Comparison of ENCODE assay signal across 9 cellular contexts in genomic region chr19:16825312-16826168, GRCh38. TPM values are rescaled to one million over a fixed set of nuclear protein-coding genes. Genes with fewer than 3 reads are reported as not detected.
DNase-seq lines count a peak whose midpoint lies in the region; ATAC-seq, FAIRE-seq and TF ChIP-seq lines count a peak whose summit lies in the region.
"Had no signal": no experiment of that assay in that cellular context is flagged by ENCODE, and none has a peak within 500 bp of the region (broad histone marks: within the 10 kb centered on the region; RNA-seq: fewer than 3 reads in every experiment).

No MANE protein-coding gene starts in this region.

- no peaks in the 10 kb centered on the region for H3K9me3 Mint-ChIP-seq in immature natural killer cell

- no peak overlapping the region for H3K27ac Mint-ChIP-seq in immature natural killer cell

- no peak for TF ChIP-seq CTCF in coronary artery (IDR thresholded peaks at IDR 0.05)
- TF ChIP-seq CTCF in lower lobe of right lung (IDR thresholded peaks at IDR 0.05): no peak
- TF ChIP-seq CTCF in tibial nerve (IDR thresholded peaks at IDR 0.05): no peak

- H3K27me3 Mint-ChIP-seq in immature natural killer cell (ENCODE audit: low read depth in 3 of 3): peaks cover 9 to 19% (median 15%) of the 10 kb centered on the region in 3 donors

- H3K36me3 ChIP-seq in lower lobe of right lung (no peaks in the 10 kb centered on the region), tibial nerve (no peaks in the 10 kb centered on the region)

- H3K4me1 Mint-ChIP-seq in immature natural killer cell: peaks cover 14 to 21% of the 10 kb centered on the region in 2 donors

- H3K27me3 ChIP-seq in lower lobe of right lung (ENCODE audit: low read depth) (no peaks in the 10 kb centered on the region), tibial nerve (no peaks in the 10 kb centered on the region)

- peak overlapping the region; percentile 70 for H3K4me3 ChIP-seq in coronary artery
- peak overlapping the region; percentile 51 for H3K4me3 ChIP-seq in lower lobe of right lung
- peak overlapping the region; percentile 24 to 53 (median 32) for H3K4me3 ChIP-seq in tibial nerve

- TF ChIP-seq POLR2A in tibial nerve (IDR thresholded peaks at IDR 0.05) (no peak), GM12891 (IDR thresholded peaks at IDR 0.05; ENCODE audit: low read depth, low read length) (no peak)

- no peak for FAIRE-seq in GM12891 (lab: Jason Lieb, UNC)
- FAIRE-seq: TTC549 had no signal

- DNase-seq in G401 (ENCODE audit: low spot score): peak; percentile 66
- peak; percentile 80 for DNase-seq in NCI-H69 (lab: John Stamatoyannopoulos, UW)
- no peak for DNase-seq in coronary artery (ENCODE audit: low spot score)
- no peak for DNase-seq in lower lobe of right lung
- peak; percentile 28 to 73 for DNase-seq in tibial nerve (ENCODE audit: low spot score in 2 of 2)
- DNase-seq in immature natural killer cell: no peak
- no peak for DNase-seq in GM12891 (ENCODE audit: insufficient read length, low spot score)

- H3K36me3 Mint-ChIP-seq in immature natural killer cell: no peaks in the 10 kb centered on the region

- in situ Hi-C loops in G401 (cut with HindIII; ENCODE audit: low sequenced_read_pairs): no loop called here

- no peak for TF ChIP-seq EP300 in tibial nerve (IDR thresholded peaks at IDR 0.05)

- peaks cover 24% of the 10 kb centered on the region for H3K4me1 ChIP-seq in lower lobe of right lung
- peaks cover 0 to 35% (median 7%) of the 10 kb centered on the region in 4 donors for H3K4me1 ChIP-seq in tibial nerve

- WGBS in tibial nerve, 2 donors: 19 to 23% methylated on average over 14 of the region's 14 CpGs

- H3K4me3 Mint-ChIP-seq in immature natural killer cell: peak overlapping the region in 1 of 5 donors; percentile 11

- ATAC-seq in lower lobe of right lung (peak; percentile 16 to 41), HG03039 (IDR thresholded peaks at IDR 0.05; ENCODE audit: unreplicated experiment) (no peak)

- intact Hi-C loops in lower lobe of right lung (cut with DNase I): no loop called here

- H3K9me3 ChIP-seq in lower lobe of right lung (no peaks in the 10 kb centered on the region), tibial nerve (no peaks in the 10 kb centered on the region)

- peak overlapping the region; percentile 1 to 72 for H3K27ac ChIP-seq in coronary artery
- H3K27ac ChIP-seq in lower lobe of right lung: peak overlapping the region; percentile 66
- peak overlapping the region in 3 of 4 donors; percentile 68 to 81 (median 77) for H3K27ac ChIP-seq in tibial nerve

TF ChIP-seq in GM12891, 5 proteins besides CTCF, POLR2A, EP300 and RAD21:
- no peak for TF ChIP-seq PAX5 (IDR thresholded peaks at IDR 0.05; ENCODE audit: insufficient read depth, low read length, severe bottlenecking)
- TF ChIP-seq POLR2AphosphoS5 (IDR thresholded peaks at IDR 0.05; ENCODE audit: low read depth, low read length): no peak
- no peak for TF ChIP-seq SPI1 (IDR thresholded peaks at IDR 0.05; ENCODE audit: low read depth, low read length)
- TF ChIP-seq POU2F2 (IDR thresholded peaks at IDR 0.05; ENCODE audit: low read depth, low read length): no peak
- no peak for TF ChIP-seq TAF1 (IDR thresholded peaks at IDR 0.05; ENCODE audit: low read depth, low read length)

RNA-seq across cellular contexts. Expression of gene SIN3B, which starts 3.7 kb away (rescaled TPM):
- 18.6 and 31.6 TPM in 2 replicates for total RNA-seq in G401 (2014; rRNA removed; shearing (Covaris generic))
- 56.6 TPM for total RNA-seq in lower lobe of right lung
- total RNA-seq in tibial nerve: 100 to 1,000 TPM in 1 of 4 donors, 10 to 100 TPM in 3; 75.2 to 152 (median 86.3) TPM
- 1 to 10 TPM; 1.8 to 7.9 (median 2.3) TPM for polyA plus RNA-seq in immature natural killer cell
- 18.9 TPM for polyA plus RNA-seq in GM12891 (2012; ENCODE audit: low read depth, missing spikeins)

Comparison
In these comparisons a context has a peak if more than half of its experiments do, and no peak if none do; other contexts are left out.
1. DNase-seq: peak in G401 (single experiment), NCI-H69 (single experiment) and tibial nerve (2 of 2); none in coronary artery (single experiment), lower lobe of right lung (single experiment), immature natural killer cell (0 of 3) and GM12891 (single experiment).
2. Peak in every context shown above with its lines, with median percentiles within 50 percentile points of each other: H3K27ac ChIP-seq and H3K4me3 ChIP-seq.